Comparison of ENCODE assay signal across 20 cellular contexts in the genomic region with DNA sequence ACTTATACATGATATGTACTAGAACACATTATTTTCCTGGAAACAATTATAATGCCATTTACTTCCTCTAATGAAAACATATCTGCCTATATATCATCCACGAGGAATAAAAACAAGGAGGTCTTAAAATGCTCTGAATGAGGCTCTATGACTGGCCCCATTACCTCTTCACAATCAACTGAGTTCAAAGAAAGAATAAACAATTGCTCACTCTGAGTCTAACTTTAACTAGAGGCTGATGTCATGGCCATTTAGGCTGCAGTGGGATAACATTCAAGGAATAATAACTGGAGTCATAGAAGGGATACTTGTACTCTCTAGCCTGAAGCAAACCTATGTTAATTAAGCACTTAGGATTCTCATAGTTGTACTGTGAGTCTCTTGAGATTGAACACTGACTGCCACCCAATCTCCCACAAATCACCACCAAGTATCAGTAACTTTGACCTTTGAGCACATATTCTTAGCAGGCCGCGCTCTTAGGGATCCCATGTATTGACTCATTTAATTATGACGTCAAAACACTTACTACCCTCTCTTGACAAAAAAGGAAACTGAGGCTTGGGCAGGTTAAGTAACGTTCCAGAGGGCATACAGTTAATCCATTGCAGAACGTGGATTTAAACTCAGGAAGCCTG.
DNase-seq lines count a peak whose midpoint lies in the region; ATAC-seq and TF ChIP-seq lines count a peak whose summit lies in the region.
"Had no signal": no experiment of that assay in that cellular context is flagged by ENCODE, and none has a peak within 500 bp of the region (broad histone marks: within the 10 kb centered on the region; RNA-seq: fewer than 3 reads in every experiment).

No MANE protein-coding gene starts in this region.

- peaks cover 32% of the 10 kb centered on the region for H3K4me1 Mint-ChIP-seq in MCF 10A (ENCODE audit: insufficient read depth, unreplicated experiment)
- H3K4me1 Mint-ChIP-seq: activated naive CD4-positive, alpha-beta T cell treated with anti-CD3 and anti-CD28 coated beads, Interleukin-2, amount 50 U/mL, for 24 hours; GM23338 had no signal

- BruUV-seq in MCF 10A (replicated peaks; lab: Mats Ljungman, UMichigan) = no TSS peak

- H3K9me3 ChIP-seq in breast epithelium = no peaks in the 10 kb centered on the region
- no peaks in the 10 kb centered on the region for H3K9me3 ChIP-seq in esophagus muscularis mucosa
- H3K9me3 ChIP-seq: BE2C, psoas muscle had no signal

- intact Hi-C loops in MCF 10A (cut with micrococcal nuclease) (no loop called here), breast epithelium (cut with DNase I; ENCODE audit: low total_unique reads) (no loop called here), esophagus muscularis mucosa (cut with DNase I) (no loop called here), posterior vena cava (cut with DNase I) (no loop called here)

- H3K4me1 ChIP-seq in breast epithelium (no peaks in the 10 kb centered on the region), esophagus muscularis mucosa (peaks cover 4 to 12% (median 10%) of the 10 kb centered on the region in 4 donors)
- H3K4me1 ChIP-seq: BE2C, Caco-2, psoas muscle, spleen had no signal

- H3K27me3 Mint-ChIP-seq in MCF 10A (ENCODE audit: insufficient read depth, unreplicated experiment) = no peaks in the 10 kb centered on the region

- peak overlapping the region; percentile 19 for H3K27ac Mint-ChIP-seq in MCF 10A (ENCODE audit: low read depth, unreplicated experiment)
- H3K27ac Mint-ChIP-seq: activated naive CD4-positive, alpha-beta T cell treated with anti-CD3 and anti-CD28 coated beads, Interleukin-2, amount 50 U/mL, for 24 hours; GM23338 had no signal

- H3K9me3 Mint-ChIP-seq in MCF 10A (ENCODE audit: unreplicated experiment) = no peaks in the 10 kb centered on the region
- H3K9me3 Mint-ChIP-seq: activated naive CD4-positive, alpha-beta T cell treated with anti-CD3 and anti-CD28 coated beads, Interleukin-2, amount 50 U/mL, for 24 hours; GM23338 had no signal

- 89% methylated on average over 6 of the region's 6 CpGs for WGBS in esophagus muscularis mucosa

- POLR2A ChIA-PET in MCF 10A (lab: Yijun Ruan, JAX) = interaction anchor here (0.5 to 10.9 kb wide), 7 partner anchors 31 to 612 kb away, joined by 3 to 717 read pairs (median 47); a partner anchor contains a TSS

- H3K4me3 ChIP-seq in breast epithelium = no peak overlapping the region
- no peak overlapping the region for H3K4me3 ChIP-seq in esophagus muscularis mucosa
- H3K4me3 ChIP-seq: GM23338, psoas muscle, spleen had no signal

- H3K27ac ChIP-seq in breast epithelium = no peak overlapping the region
- no peak overlapping the region for H3K27ac ChIP-seq in esophagus muscularis mucosa (replicated peaks in 1 of 4)
- H3K27ac ChIP-seq: psoas muscle, spleen had no signal

- ATAC-seq in GM21786 (IDR thresholded peaks at IDR 0.05; ENCODE audit: unreplicated experiment) (no peak), HG03342 (IDR thresholded peaks at IDR 0.05; ENCODE audit: unreplicated experiment) (no peak)
- ATAC-seq: GM23338, psoas muscle had no signal

- H3K27me3 ChIP-seq in breast epithelium = no peaks in the 10 kb centered on the region
- no peaks in the 10 kb centered on the region for H3K27me3 ChIP-seq in esophagus muscularis mucosa
- H3K27me3 ChIP-seq: BE2C, spleen had no signal

- CTCF ChIA-PET in MCF 10A (lab: Yijun Ruan, JAX) = interaction anchor here (0.6 to 13.4 kb wide), 4 partner anchors 12 to 61 kb away, joined by 3 to 208 read pairs (median 4); no protein-coding TSS in a partner anchor

- DNase-seq in MCF 10A (ENCODE audit: unreplicated experiment) (no peak), breast epithelium (ENCODE audit: low spot score in 2 of 2) (no peak), RPMI7951 (ENCODE audit: low read depth) (peak; percentile 28), esophagus muscularis mucosa (ENCODE audit: extremely low spot score) (peak; percentile 62), NCI-H526 (lab: John Stamatoyannopoulos, UW) (no peak), posterior vena cava (ENCODE audit: low spot score) (no peak)
- DNase-seq: activated CD4-positive, alpha-beta T cell treated with anti-CD3 and anti-CD28 coated beads for 1 hour; activated T-cell treated with anti-CD3 and anti-CD28 coated beads, Interleukin-2, amount 50 U/mL, for 48 hours; aorta; BE2C; Caco-2; effector memory CD4-positive, alpha-beta T cell; NCI-H2029; psoas muscle; spleen; stimulated activated CD4-positive, alpha-beta T cell treated with anti-CD3 and anti-CD28 coated beads, Interleukin-4, amount 100 ng/mL, for 24 hours had no signal

- H3K36me3 ChIP-seq in breast epithelium (no peaks in the 10 kb centered on the region), esophagus muscularis mucosa (no peaks in the 10 kb centered on the region)
- H3K36me3 ChIP-seq: BE2C, spleen had no signal

- no peak for TF ChIP-seq POLR2A in breast epithelium (IDR thresholded peaks at IDR 0.05)
- no peak for TF ChIP-seq POLR2A in esophagus muscularis mucosa (IDR thresholded peaks at IDR 0.05; ENCODE audit: low read depth)

- TF ChIP-seq EP300 in esophagus muscularis mucosa (IDR thresholded peaks at IDR 0.05) = no peak

- no peak for TF ChIP-seq CTCF in MCF 10A (IDR thresholded peaks at IDR 0.05; ENCODE audit: unreplicated experiment)
- TF ChIP-seq CTCF in breast epithelium (IDR thresholded peaks at IDR 0.05) = no peak
- no peak for TF ChIP-seq CTCF in esophagus muscularis mucosa (IDR thresholded peaks at IDR 0.05)

- peaks cover 6% of the 10 kb centered on the region for H3K36me3 Mint-ChIP-seq in MCF 10A (ENCODE audit: insufficient read depth, unreplicated experiment)
- H3K36me3 Mint-ChIP-seq: activated naive CD4-positive, alpha-beta T cell treated with anti-CD3 and anti-CD28 coated beads, Interleukin-2, amount 50 U/mL, for 24 hours had no signal

- no peak overlapping the region for H3K4me3 Mint-ChIP-seq in MCF 10A (ENCODE audit: unreplicated experiment)
- H3K4me3 Mint-ChIP-seq: activated naive CD4-positive, alpha-beta T cell treated with anti-CD3 and anti-CD28 coated beads, Interleukin-2, amount 50 U/mL, for 24 hours; GM23338 had no signal

Comparison
In these comparisons a context has a peak if more than half of its experiments do, and no peak if none do; other contexts are left out.
1. DNase-seq: peak in RPMI7951 (single experiment) and esophagus muscularis mucosa (single experiment); none in MCF 10A (single experiment), breast epithelium (0 of 2), NCI-H526 (0 of 2) and posterior vena cava (single experiment).